In genomic region chr18:59695551-59695950, GRCh38 we compare ENCODE assay signal across 3 cellular contexts.
TF ChIP-seq lines count a peak whose summit lies in the region.

No MANE protein-coding gene starts in this region.

TF ChIP-seq in liver, 16 proteins besides CTCF, POLR2A, EP300 and RAD21:
- TF ChIP-seq ATF3 (IDR thresholded peaks at IDR 0.05) (no peak), TAF1 (conservative IDR thresholded peaks at IDR 0.05) (no peak), GABPA (IDR thresholded peaks at IDR 0.05 in 1 of 2, conservative IDR thresholded peaks at IDR 0.05 in 1 of 2) (no peak), HNF4G (IDR thresholded peaks at IDR 0.05) (no peak), ZBTB33 (IDR thresholded peaks at IDR 0.05) (no peak), REST (IDR thresholded peaks at IDR 0.05) (no peak), YY1 (IDR thresholded peaks at IDR 0.05) (no peak), HNF4A (conservative IDR thresholded peaks at IDR 0.05) (no peak), JUND (IDR thresholded peaks at IDR 0.05) (no peak), FOXA2 (IDR thresholded peaks at IDR 0.05) (no peak)
TF ChIP-seq in liver: peak in this region for 0.

TF ChIP-seq in HepG2, 621 proteins besides CTCF, POLR2A, EP300 and RAD21:
- TF ChIP-seq ZNF710 (CRISPR knock-in tag; IDR thresholded peaks at IDR 0.05; ENCODE audit: borderline replicate concordance) = no peak
- no peak for TF ChIP-seq TAF15 (IDR thresholded peaks at IDR 0.05; ENCODE audit: low read depth, low read length, poor library complexity, severe bottlenecking)
- TF ChIP-seq ZNF12 (CRISPR knock-in tag; IDR thresholded peaks at IDR 0.05) = no peak
- TF ChIP-seq KDM2A (CRISPR knock-in tag; IDR thresholded peaks at IDR 0.05; ENCODE audit: borderline replicate concordance, low read depth) = no peak
- no peak for TF ChIP-seq ZNF34 (CRISPR knock-in tag; IDR thresholded peaks at IDR 0.05; ENCODE audit: borderline replicate concordance)

TF ChIP-seq in H1, 55 proteins besides CTCF, POLR2A, EP300 and RAD21:
- TF ChIP-seq FOSL1 (IDR thresholded peaks at IDR 0.05; ENCODE audit: insufficient read depth, low read depth, low read length) (no peak), E2F6 (IDR thresholded peaks at IDR 0.05) (no peak), SAP30 (IDR thresholded peaks at IDR 0.05; ENCODE audit: insufficient read depth, insufficient replicate concordance, low read length) (no peak), CBX5 (IDR thresholded peaks at IDR 0.05; ENCODE audit: low read depth, low read length) (no peak), JUND (IDR thresholded peaks at IDR 0.05; ENCODE audit: low read length) (no peak), SP4 (IDR thresholded peaks at IDR 0.05; ENCODE audit: low read length) (no peak), USF2 (IDR thresholded peaks at IDR 0.05; ENCODE audit: low read length) (no peak)
